In the genomic region with DNA sequence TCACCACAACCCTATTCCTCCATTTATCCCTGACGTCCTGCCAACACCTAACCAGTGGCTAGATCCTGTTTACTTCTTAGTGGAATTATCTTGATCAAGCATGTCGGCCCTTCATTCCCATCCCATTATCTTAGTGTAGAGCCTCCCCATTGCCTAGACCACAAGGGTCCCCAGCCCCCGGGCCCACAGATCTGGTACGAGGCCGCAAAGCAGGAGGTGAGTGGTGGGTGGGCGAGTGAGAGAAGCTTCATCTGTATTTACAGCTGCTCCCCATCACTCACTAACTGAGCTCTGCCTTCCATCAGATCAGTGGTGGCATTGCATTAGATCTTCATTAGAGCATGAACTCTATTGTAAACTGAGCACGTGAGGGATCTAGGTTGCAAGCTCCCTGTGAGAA, we compare ENCODE assay signal across 22 cellular contexts.
"Had no signal": no experiment of that assay in that cellular context is flagged by ENCODE, and none has a peak within 500 bp of the region (broad histone marks: within the 10 kb centered on the region; RNA-seq: fewer than 3 reads in every experiment).

No MANE protein-coding gene starts in this region.

- H3K27me3 ChIP-seq: ascending aorta, body of pancreas had no signal

- H3K27ac ChIP-seq: ascending aorta, body of pancreas had no signal

- H3K36me3 ChIP-seq: ascending aorta had no signal

- H3K4me3 ChIP-seq: ascending aorta, body of pancreas had no signal

- DNase-seq: activated CD4-positive, alpha-beta memory T cell treated with anti-CD3 and anti-CD28 coated beads for 36 hours; activated CD4-positive, alpha-beta T cell treated with anti-CD3 and anti-CD28 coated beads, Interleukin-2, amount 10 ng/mL, durations not matched to agents 7 days and 5 days; activated CD4-positive, CD25-positive, alpha-beta regulatory T cell; activated CD8-positive, alpha-beta memory T cell treated with anti-CD3 and anti-CD28 coated beads for 24 hours; activated effector memory CD4-positive, alpha-beta T cell treated with anti-CD3 and anti-CD28 coated beads, Interleukin-2, amount 50 U/mL, for 16 hours; activated naive CD4-positive, alpha-beta T cell treated with Interleukin-2 at 50 U/mL for 16 hours; activated naive CD8-positive, alpha-beta T cell treated with anti-CD3 and anti-CD28 coated beads, Interleukin-2, amount 50 U/mL, for 24 hours; activated T-cell treated with anti-CD3 and anti-CD28 coated beads, Interleukin-2, amount 50 U/mL, for 4 hours; amniotic stem cell; body of pancreas; central memory CD4-positive, alpha-beta T cell; KG1; NCI-H1092; NCI-H1417; NCI-H1930; NCI-H2171 treated with DMSO at 0.1 percent for 48 hours; NCI-H226; NCI-H526; NCI-H774; SHP77 had no signal

- H3K9me3 ChIP-seq: ascending aorta, body of pancreas had no signal

- ATAC-seq: activated naive CD4-positive, alpha-beta T cell treated with anti-CD3 and anti-CD28 coated beads, Interleukin-2, amount 50 U/mL, for 72 hours; activated naive CD8-positive, alpha-beta T cell treated with anti-CD3 and anti-CD28 coated beads, Interleukin-2, amount 50 U/mL, for 24 hours; activated T-cell treated with anti-CD3 and anti-CD28 coated beads, Interleukin-2, amount 50 U/mL, for 4 hours; body of pancreas had no signal

- H3K4me1 ChIP-seq: ascending aorta had no signal
